8 cellular contexts compared by ENCODE assay signal in genomic region chr1:16072616-16073484, GRCh38. TPM values are rescaled to one million over a fixed set of nuclear protein-coding genes. Genes with fewer than 3 reads are reported as not detected.
DNase-seq lines count a peak whose midpoint lies in the region; ATAC-seq and TF ChIP-seq lines count a peak whose summit lies in the region.

No MANE protein-coding gene starts in this region.

- intact Hi-C loops in sigmoid colon (cut with DNase I), result no loop called here

- peak overlapping the region; percentile 81 for H3K4me2 ChIP-seq in OCI-LY1 (ENCODE audit: low read length)

- H3K27me3 ChIP-seq in OCI-LY1 (ENCODE audit: insufficient read depth, low read length) (peaks cover 11% of the 10 kb centered on the region; the same call in 1 of the 2 replicates), endodermal cell (ENCODE audit: control insufficient read depth, insufficient read depth, low read length, poor library complexity, severe bottlenecking) (peaks cover 30% of the 10 kb centered on the region), sigmoid colon (peaks cover 0 to 17% (median 8%) of the 10 kb centered on the region in 3 donors)

- TF ChIP-seq CTCF in OCI-LY1 (IDR thresholded peaks at IDR 0.05; ENCODE audit: low read length) (no peak), endodermal cell (conservative IDR thresholded peaks at IDR 0.05) (no peak), sigmoid colon (IDR thresholded peaks at IDR 0.05) (no peak)

- H4K20me1 ChIP-seq in OCI-LY1 (ENCODE audit: insufficient read depth, low read length), result no peaks in the 10 kb centered on the region

- H3K9me3 ChIP-seq in OCI-LY1 (ENCODE audit: low read length), result no peaks in the 10 kb centered on the region
- H3K9me3 ChIP-seq in endodermal cell (ENCODE audit: control insufficient read depth, low read length), result no peaks in the 10 kb centered on the region
- no peaks in the 10 kb centered on the region for H3K9me3 ChIP-seq in sigmoid colon

- no peak for ATAC-seq in HG03159 (IDR thresholded peaks at IDR 0.05; ENCODE audit: unreplicated experiment)

- no peaks in the 10 kb centered on the region for H3K36me3 ChIP-seq in OCI-LY1 (ENCODE audit: insufficient read depth, low read length)
- H3K36me3 ChIP-seq in endodermal cell (ENCODE audit: control insufficient read depth, insufficient read depth, low read length), result no peaks in the 10 kb centered on the region
- no peaks in the 10 kb centered on the region for H3K36me3 ChIP-seq in sigmoid colon

- peak overlapping the region; percentile 37 for H3K4me3 Mint-ChIP-seq in endodermal cell

- H3K9me3 Mint-ChIP-seq in endodermal cell, result no peaks in the 10 kb centered on the region

- H3K9ac ChIP-seq in OCI-LY1 (ENCODE audit: low read length), result peak overlapping the region; percentile 10; the same call in 1 of the 2 replicates
- no peak overlapping the region for H3K9ac ChIP-seq in endodermal cell (ENCODE audit: extremely low read depth, low read length, poor library complexity, severe bottlenecking)

- H3K27ac ChIP-seq in OCI-LY1 (ENCODE audit: low read depth, low read length, poor library complexity, severe bottlenecking) (no peak overlapping the region), endodermal cell (ENCODE audit: low read depth, low read length) (no peak overlapping the region), sigmoid colon (peak overlapping the region in 1 of 4 donors; percentile 3)

- no peaks in the 10 kb centered on the region for H3F3A ChIP-seq in OCI-LY1 (ENCODE audit: insufficient read depth, low read length)

- TF ChIP-seq EP300 in sigmoid colon (IDR thresholded peaks at IDR 0.05), result no peak

- DNase-seq in DMS53 (lab: John Stamatoyannopoulos, UW) (peak; percentile 54), DMS53 treated with DMSO at 0.1 percent for 48 hours (lab: John Stamatoyannopoulos, UW; ENCODE audit: unreplicated experiment) (no peak), endodermal cell (peak; percentile 79), sigmoid colon (no peak), NCI-H2029 (lab: John Stamatoyannopoulos, UW) (no peak)
- no peak for DNase-seq in activated effector memory CD4-positive, alpha-beta T cell treated with anti-CD3 and anti-CD28 coated beads, Interleukin-2, amount 50 U/mL, for 16 hours

- WGBS in endodermal cell (ENCODE audit: insufficient coverage in 1 of 2, insufficient read length in 1 of 2), 2 experiments, result 2 to 6% methylated on average over 7 to 49 of the region's 49 CpGs
- WGBS in sigmoid colon, 2 donors, result 2 to 6% methylated on average over 49 of the region's 49 CpGs

- H3K4me3 ChIP-seq in OCI-LY1 (ENCODE audit: low read depth, low read length, poor library complexity, severe bottlenecking), result peak overlapping the region; percentile 46
- H3K4me3 ChIP-seq in endodermal cell (ENCODE audit: low read length), result peak overlapping the region; percentile 66
- H3K4me3 ChIP-seq in sigmoid colon, result peak overlapping the region in 3 of 4 donors; percentile 42 to 52 (median 47)

- H3K27ac Mint-ChIP-seq in endodermal cell, result no peak overlapping the region

- H2AFZ ChIP-seq in OCI-LY1 (ENCODE audit: low read length), result no peak overlapping the region

- no peaks in the 10 kb centered on the region for H3K36me3 Mint-ChIP-seq in endodermal cell (ENCODE audit: low read depth)

- no peak for TF ChIP-seq POLR2A in sigmoid colon (IDR thresholded peaks at IDR 0.05)

- no peaks in the 10 kb centered on the region for H3K9me2 ChIP-seq in OCI-LY1 (ENCODE audit: low read depth, low read length)

- no peaks in the 10 kb centered on the region for H3K79me2 ChIP-seq in OCI-LY1 (ENCODE audit: insufficient read depth, low read length)

- peaks cover 14% of the 10 kb centered on the region for H3K4me1 ChIP-seq in OCI-LY1 (ENCODE audit: insufficient read depth, low read length, severe bottlenecking)
- peaks cover 4% of the 10 kb centered on the region for H3K4me1 ChIP-seq in endodermal cell (ENCODE audit: control insufficient read depth, insufficient read depth, low read length)
- H3K4me1 ChIP-seq in sigmoid colon, result peaks cover 0 to 41% (median 32%) of the 10 kb centered on the region in 4 donors

- H3K4me1 Mint-ChIP-seq in endodermal cell, result peaks cover 8% of the 10 kb centered on the region

- peaks cover 61% of the 10 kb centered on the region for H3K27me3 Mint-ChIP-seq in endodermal cell (ENCODE audit: insufficient read depth)

RNA-seq across cellular contexts. Expression of gene FAM131C, which starts 0.6 kb away (rescaled TPM):
- 1 to 10 TPM in 1 of 2 donors, under 1 TPM in 1; 0.66 to 2.5 TPM for total RNA-seq in endodermal cell
- 3.7 TPM for polyA plus RNA-seq in endodermal cell (2013, experiment 1 of 2)
- polyA plus RNA-seq in endodermal cell (2013, experiment 2 of 2), result 2.4 TPM
- total RNA-seq in sigmoid colon, result under 1 TPM in 1 of 4 donors, not detected in 3; 0.81 TPM
- under 1 TPM in 1 of 3 donors, not detected in 2; 0.12 TPM for polyA plus RNA-seq in sigmoid colon

RNA-seq across cellular contexts. Expression of gene CLCNKB, which starts 29.3 kb away (rescaled TPM):
- total RNA-seq in endodermal cell, result 1 to 10 TPM; 3.6 to 3.7 TPM
- 3.4 TPM for polyA plus RNA-seq in endodermal cell (2013, experiment 1 of 2)
- 2.0 TPM for polyA plus RNA-seq in endodermal cell (2013, experiment 2 of 2)
- under 1 TPM in 3 of 4 donors, not detected in 1; 0.28 to 0.71 (median 0.33) TPM for total RNA-seq in sigmoid colon
- polyA plus RNA-seq in sigmoid colon, result under 1 TPM in 1 of 3 donors, not detected in 2; 0.04 TPM

RNA-seq across cellular contexts. Expression of gene CLCNKA, which starts 51.0 kb away (rescaled TPM):
- total RNA-seq in endodermal cell (1 to 10 TPM; 3.2 to 3.5 TPM), sigmoid colon (1 to 10 TPM in 1 of 4 donors, not detected in 3; 1.1 TPM)
- polyA plus RNA-seq in endodermal cell (2013, experiment 1 of 2), result 0.18 TPM
- polyA plus RNA-seq in endodermal cell (2013, experiment 2 of 2), result 0.37 TPM
- polyA plus RNA-seq in sigmoid colon, result under 1 TPM in 1 of 3 donors, not detected in 2; 0.13 TPM

RNA-seq across cellular contexts. Expression of gene HSPB7, which starts 55.0 kb away (rescaled TPM):
- under 1 TPM in 1 of 2 donors, not detected in 1; 0.15 TPM for total RNA-seq in endodermal cell
- polyA plus RNA-seq in endodermal cell (2013, experiment 1 of 2), result 0.18 TPM
- not detected for polyA plus RNA-seq in endodermal cell (2013, experiment 2 of 2)
- 100 to 1,000 TPM in 2 of 4 donors, 10 to 100 TPM in 2; 44.4 to 224 (median 86.3) TPM for total RNA-seq in sigmoid colon
- 10 to 100 TPM in 1 of 3 donors, 1 to 10 TPM in 2; 6.7 to 22.7 (median 7.2) TPM for polyA plus RNA-seq in sigmoid colon

Comparison
In these comparisons a context has a peak if more than half of its experiments do, and no peak if none do; other contexts are left out.
1. DNase-seq: peak in DMS53 (single experiment) and endodermal cell (single experiment); none in DMS53 treated with DMSO at 0.1 percent for 48 hours (single experiment), sigmoid colon (single experiment), NCI-H2029 (single experiment) and activated effector memory CD4-positive, alpha-beta T cell treated with anti-CD3 and anti-CD28 coated beads, Interleukin-2, amount 50 U/mL, for 16 hours (single experiment).
2. Peak in every context shown above with its lines, with median percentiles within 50 percentile points of each other: H3K4me3 ChIP-seq.